24 cellular contexts compared by ENCODE assay signal in genomic region chr1:48291421-48291820, GRCh38.
"Had no signal": no experiment of that assay in that cellular context is flagged by ENCODE, and none has a peak within 500 bp of the region (broad histone marks: within the 10 kb centered on the region; RNA-seq: fewer than 3 reads in every experiment).

No MANE protein-coding gene starts in this region.

- H3K27me3 Mint-ChIP-seq: activated CD4-positive, alpha-beta memory T cell treated with anti-CD3 and anti-CD28 coated beads, Interleukin-2, amount 10 ng/mL, durations not matched to agents 7 days and 5 days; activated CD4-positive, alpha-beta T cell treated with anti-CD3 and anti-CD28 coated beads for 36 hours; activated naive CD4-positive, alpha-beta T cell treated with anti-CD3 and anti-CD28 coated beads, Interleukin-2, amount 50 U/mL, for 24 hours had no signal

- H3K36me3 Mint-ChIP-seq: activated naive CD4-positive, alpha-beta T cell treated with anti-CD3 and anti-CD28 coated beads, Interleukin-2, amount 50 U/mL, for 24 hours had no signal

- H3K27ac ChIP-seq: ascending aorta, body of pancreas, SJCRH30, VCaP had no signal

- H3K4me1 ChIP-seq: ascending aorta, body of pancreas, SJCRH30 had no signal

- H3K36me3 ChIP-seq: ascending aorta, SJCRH30 had no signal

- H3K4me3 ChIP-seq: ascending aorta, body of pancreas, SJCRH30 had no signal

- H3K9me3 Mint-ChIP-seq: activated CD4-positive, alpha-beta memory T cell treated with anti-CD3 and anti-CD28 coated beads, Interleukin-2, amount 10 ng/mL, durations not matched to agents 7 days and 5 days; activated naive CD4-positive, alpha-beta T cell treated with anti-CD3 and anti-CD28 coated beads, Interleukin-2, amount 50 U/mL, for 24 hours; activated T-helper 2 cell treated with anti-CD3 and anti-CD28 coated beads, Interferon-gamma antibody, Interleukin-2, Interleukin-4, amounts not matched to agents 10 μg/mL and 5 μg/mL and 100 μg/mL, durations not matched to agents 14 hours and 24 hours and 36 hours had no signal

- H3K4me3 Mint-ChIP-seq: activated CD4-positive, alpha-beta memory T cell treated with anti-CD3 and anti-CD28 coated beads, Interleukin-2, amount 10 ng/mL, durations not matched to agents 7 days and 5 days; activated CD4-positive, alpha-beta T cell treated with anti-CD3 and anti-CD28 coated beads for 36 hours; activated naive CD4-positive, alpha-beta T cell treated with anti-CD3 and anti-CD28 coated beads, Interleukin-2, amount 50 U/mL, for 24 hours; activated T-cell treated with anti-CD3 and anti-CD28 coated beads, Interleukin-2, amount 50 U/mL, for 72 hours had no signal

- H3K4me2 ChIP-seq: SK-N-SH had no signal

- H3K27ac Mint-ChIP-seq: activated CD4-positive, alpha-beta memory T cell treated with anti-CD3 and anti-CD28 coated beads, Interleukin-2, amount 10 ng/mL, durations not matched to agents 7 days and 5 days; activated CD4-positive, alpha-beta T cell treated with anti-CD3 and anti-CD28 coated beads for 36 hours; activated naive CD4-positive, alpha-beta T cell treated with anti-CD3 and anti-CD28 coated beads, Interleukin-2, amount 50 U/mL, for 24 hours; activated T-cell treated with anti-CD3 and anti-CD28 coated beads, Interleukin-2, amount 50 U/mL, for 72 hours; activated T-helper 2 cell treated with anti-CD3 and anti-CD28 coated beads, Interferon-gamma antibody, Interleukin-2, Interleukin-4, amounts not matched to agents 10 μg/mL and 5 μg/mL and 100 μg/mL, durations not matched to agents 14 hours and 24 hours and 36 hours had no signal

- H3K9ac ChIP-seq: SK-N-SH had no signal

- H3K27me3 ChIP-seq: ascending aorta, body of pancreas, SJCRH30 had no signal

- DNase-seq: activated CD4-positive, alpha-beta memory T cell treated with anti-CD3 and anti-CD28 coated beads, Interleukin-2, amount 10 ng/mL, durations not matched to agents 7 days and 5 days; activated CD4-positive, alpha-beta T cell treated with anti-CD3 and anti-CD28 coated beads for 36 hours; activated CD4-positive, alpha-beta T cell treated with anti-CD3 and anti-CD28 coated beads, Interleukin-2, amount 50 U/mL, for 1 hour; activated T-cell treated with anti-CD3 and anti-CD28 coated beads for 4 hours; activated T-cell treated with anti-CD3 and anti-CD28 coated beads, Interleukin-2, amount 50 U/mL, for 72 hours; body of pancreas; central memory CD4-positive, alpha-beta T cell; Karpas-422; MM.1S; NCI-H1436; NCI-H1694 treated with DMSO at 0.1 percent for 48 hours; NCI-H2029 treated with DMSO at 0.1 percent for 48 hours; NCI-H345; NCI-H510A; NCI-H526 treated with DMSO at 0.1 percent for 48 hours; Right ventricle myocardium superior; RPMI8226; SK-N-SH; T-helper 1 cell had no signal

- ATAC-seq: activated CD4-positive, alpha-beta T cell treated with anti-CD3 and anti-CD28 coated beads for 36 hours; activated T-cell treated with anti-CD3 and anti-CD28 coated beads, Interleukin-2, amount 50 U/mL, for 72 hours; body of pancreas had no signal

- H3K4me1 Mint-ChIP-seq: activated CD4-positive, alpha-beta memory T cell treated with anti-CD3 and anti-CD28 coated beads, Interleukin-2, amount 10 ng/mL, durations not matched to agents 7 days and 5 days; activated CD4-positive, alpha-beta T cell treated with anti-CD3 and anti-CD28 coated beads for 36 hours; activated naive CD4-positive, alpha-beta T cell treated with anti-CD3 and anti-CD28 coated beads, Interleukin-2, amount 50 U/mL, for 24 hours had no signal

- H3K9me3 ChIP-seq: ascending aorta, body of pancreas, SJCRH30, SK-N-SH had no signal
